Comparison of ENCODE assay signal across 22 cellular contexts in the genomic region with DNA sequence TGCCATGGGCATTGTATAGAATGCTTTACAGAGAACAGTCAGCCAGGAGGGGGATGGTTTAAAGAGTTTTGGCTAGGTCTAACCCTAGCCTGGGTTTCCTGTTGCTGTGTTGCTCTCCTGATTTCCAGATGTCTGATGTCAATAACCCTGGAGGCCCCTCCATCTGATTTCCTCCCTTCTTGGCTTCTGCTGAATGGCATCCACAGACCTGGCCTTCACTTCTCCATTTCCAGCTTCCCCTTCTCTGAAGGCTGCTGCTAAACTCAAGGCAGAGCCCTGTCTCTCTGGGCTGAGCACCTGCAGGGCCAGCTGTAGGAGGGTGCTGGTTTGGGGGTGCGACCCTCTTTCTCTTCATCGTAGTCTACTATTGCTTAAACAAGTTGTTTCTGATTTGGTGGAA.
"Had no signal": no experiment of that assay in that cellular context is flagged by ENCODE, and none has a peak within 500 bp of the region (broad histone marks: within the 10 kb centered on the region; RNA-seq: fewer than 3 reads in every experiment).

No MANE protein-coding gene starts in this region.

- H3K27me3 ChIP-seq: gastroesophageal sphincter, tibial artery had no signal

- H3K4me1 ChIP-seq: gastroesophageal sphincter, tibial artery had no signal

- H3K4me3 Mint-ChIP-seq: activated CD4-positive, alpha-beta memory T cell treated with anti-CD3 and anti-CD28 coated beads, Interleukin-2, amount 10 ng/mL, durations not matched to agents 7 days and 5 days; activated CD4-positive, alpha-beta T cell treated with anti-CD3 and anti-CD28 coated beads, Interleukin-2, amount 10 ng/mL, durations not matched to agents 24 days and 14 days; activated naive CD4-positive, alpha-beta T cell treated with anti-CD3 and anti-CD28 coated beads, Interleukin-2, amount 10 ng/mL, durations not matched to agents 7 days and 5 days; activated T-cell treated with anti-CD3 and anti-CD28 coated beads, Interleukin-2, amount 50 U/mL, for 72 hours; endodermal cell; nephron progenitor cell; stimulated activated effector memory CD8-positive, alpha-beta T cell treated with anti-CD3 and anti-CD28 coated beads, Interleukin-12 subunit alpha, Interleukin-12 subunit beta, amount 100 ng/mL, for 72 hours; stimulated activated naive CD8-positive, alpha-beta T cell treated with anti-CD3 and anti-CD28 coated beads, Interleukin-15, amount 100 ng/mL, for 72 hours had no signal

- H3K36me3 ChIP-seq: gastroesophageal sphincter, tibial artery had no signal

- H3K27me3 Mint-ChIP-seq: activated CD4-positive, alpha-beta T cell treated with anti-CD3 and anti-CD28 coated beads, Interleukin-2, amount 10 ng/mL, durations not matched to agents 24 days and 14 days; stimulated activated naive CD8-positive, alpha-beta T cell treated with anti-CD3 and anti-CD28 coated beads, Interleukin-15, amount 100 ng/mL, for 72 hours had no signal

- H3K4me1 Mint-ChIP-seq: activated CD4-positive, alpha-beta memory T cell treated with anti-CD3 and anti-CD28 coated beads, Interleukin-2, amount 10 ng/mL, durations not matched to agents 7 days and 5 days; activated CD4-positive, alpha-beta T cell treated with anti-CD3 and anti-CD28 coated beads, Interleukin-2, amount 10 ng/mL, durations not matched to agents 24 days and 14 days; activated naive CD4-positive, alpha-beta T cell treated with anti-CD3 and anti-CD28 coated beads, Interleukin-2, amount 10 ng/mL, durations not matched to agents 7 days and 5 days; stimulated activated effector memory CD8-positive, alpha-beta T cell treated with anti-CD3 and anti-CD28 coated beads, Interleukin-12 subunit alpha, Interleukin-12 subunit beta, amount 100 ng/mL, for 72 hours; stimulated activated naive CD8-positive, alpha-beta T cell treated with anti-CD3 and anti-CD28 coated beads, Interleukin-15, amount 100 ng/mL, for 72 hours had no signal

- H3K27ac ChIP-seq: coronary artery, gastroesophageal sphincter, tibial artery had no signal

- H3K4me3 ChIP-seq: coronary artery, gastroesophageal sphincter, tibial artery had no signal

- ATAC-seq: activated CD4-positive, CD25-positive, alpha-beta regulatory T cell treated with anti-CD3 and anti-CD28 coated beads, Interleukin-2, amount 50 U/mL, for 24 hours; activated T-cell treated with anti-CD3 and anti-CD28 coated beads, Interleukin-2, amount 50 U/mL, for 72 hours; gastroesophageal sphincter; left cardiac atrium; sciatic nerve; stimulated activated effector memory CD8-positive, alpha-beta T cell treated with anti-CD3 and anti-CD28 coated beads, Interleukin-12 subunit alpha, Interleukin-12 subunit beta, amount 100 ng/mL, for 72 hours; stimulated activated naive CD8-positive, alpha-beta T cell treated with anti-CD3 and anti-CD28 coated beads, Interleukin-15, amount 100 ng/mL, for 72 hours had no signal

- H3K27ac Mint-ChIP-seq: activated CD4-positive, alpha-beta memory T cell treated with anti-CD3 and anti-CD28 coated beads, Interleukin-2, amount 10 ng/mL, durations not matched to agents 7 days and 5 days; activated CD4-positive, alpha-beta T cell treated with anti-CD3 and anti-CD28 coated beads, Interleukin-2, amount 10 ng/mL, durations not matched to agents 24 days and 14 days; activated naive CD4-positive, alpha-beta T cell treated with anti-CD3 and anti-CD28 coated beads, Interleukin-2, amount 10 ng/mL, durations not matched to agents 7 days and 5 days; activated T-cell treated with anti-CD3 and anti-CD28 coated beads, Interleukin-2, amount 50 U/mL, for 72 hours; endodermal cell; nephron progenitor cell; stimulated activated effector memory CD8-positive, alpha-beta T cell treated with anti-CD3 and anti-CD28 coated beads, Interleukin-12 subunit alpha, Interleukin-12 subunit beta, amount 100 ng/mL, for 72 hours had no signal

- H3K9me3 ChIP-seq: gastroesophageal sphincter, tibial artery had no signal

- H3K36me3 Mint-ChIP-seq: activated naive CD4-positive, alpha-beta T cell treated with anti-CD3 and anti-CD28 coated beads, Interleukin-2, amount 10 ng/mL, durations not matched to agents 7 days and 5 days; stimulated activated effector memory CD8-positive, alpha-beta T cell treated with anti-CD3 and anti-CD28 coated beads, Interleukin-12 subunit alpha, Interleukin-12 subunit beta, amount 100 ng/mL, for 72 hours had no signal

- H3K9me3 Mint-ChIP-seq: activated CD4-positive, alpha-beta memory T cell treated with anti-CD3 and anti-CD28 coated beads, Interleukin-2, amount 10 ng/mL, durations not matched to agents 7 days and 5 days; activated CD4-positive, alpha-beta T cell treated with anti-CD3 and anti-CD28 coated beads, Interleukin-2, amount 10 ng/mL, durations not matched to agents 24 days and 14 days; activated naive CD4-positive, alpha-beta T cell treated with anti-CD3 and anti-CD28 coated beads, Interleukin-2, amount 10 ng/mL, durations not matched to agents 7 days and 5 days; activated T-cell treated with anti-CD3 and anti-CD28 coated beads, Interleukin-2, amount 50 U/mL, for 72 hours; stimulated activated effector memory CD8-positive, alpha-beta T cell treated with anti-CD3 and anti-CD28 coated beads, Interleukin-12 subunit alpha, Interleukin-12 subunit beta, amount 100 ng/mL, for 72 hours; stimulated activated naive CD8-positive, alpha-beta T cell treated with anti-CD3 and anti-CD28 coated beads, Interleukin-15, amount 100 ng/mL, for 72 hours had no signal

- DNase-seq: activated CD4-positive, alpha-beta memory T cell treated with anti-CD3 and anti-CD28 coated beads, Interleukin-2, amount 10 ng/mL, durations not matched to agents 7 days and 5 days; activated CD4-positive, alpha-beta T cell treated with anti-CD3 and anti-CD28 coated beads, Interleukin-2, amount 10 ng/mL, durations not matched to agents 24 days and 14 days; activated effector memory CD4-positive, alpha-beta T cell treated with Interleukin-2 at 50 U/mL for 16 hours; activated naive CD4-positive, alpha-beta T cell treated with anti-CD3 and anti-CD28 coated beads, Interleukin-2, amount 10 ng/mL, durations not matched to agents 7 days and 5 days; activated T-cell treated with anti-CD3 and anti-CD28 coated beads, Interleukin-2, amount 50 U/mL, for 72 hours; amygdala; cerebellar nuclear complex; endodermal cell; head of caudate nucleus; islet precursor cell; left cardiac atrium; nephron progenitor cell; nucleus accumbens; posterior cingulate gyrus; stimulated activated CD4-positive, alpha-beta T cell treated with anti-CD3 and anti-CD28 coated beads, Interleukin-2, amount 100 ng/mL, for 24 hours; stimulated activated naive CD8-positive, alpha-beta T cell treated with anti-CD3 and anti-CD28 coated beads, Interleukin-15, amount 100 ng/mL, for 72 hours; tibial artery had no signal
